ENCODE assay signal across 8 cellular contexts in the genomic region with DNA sequence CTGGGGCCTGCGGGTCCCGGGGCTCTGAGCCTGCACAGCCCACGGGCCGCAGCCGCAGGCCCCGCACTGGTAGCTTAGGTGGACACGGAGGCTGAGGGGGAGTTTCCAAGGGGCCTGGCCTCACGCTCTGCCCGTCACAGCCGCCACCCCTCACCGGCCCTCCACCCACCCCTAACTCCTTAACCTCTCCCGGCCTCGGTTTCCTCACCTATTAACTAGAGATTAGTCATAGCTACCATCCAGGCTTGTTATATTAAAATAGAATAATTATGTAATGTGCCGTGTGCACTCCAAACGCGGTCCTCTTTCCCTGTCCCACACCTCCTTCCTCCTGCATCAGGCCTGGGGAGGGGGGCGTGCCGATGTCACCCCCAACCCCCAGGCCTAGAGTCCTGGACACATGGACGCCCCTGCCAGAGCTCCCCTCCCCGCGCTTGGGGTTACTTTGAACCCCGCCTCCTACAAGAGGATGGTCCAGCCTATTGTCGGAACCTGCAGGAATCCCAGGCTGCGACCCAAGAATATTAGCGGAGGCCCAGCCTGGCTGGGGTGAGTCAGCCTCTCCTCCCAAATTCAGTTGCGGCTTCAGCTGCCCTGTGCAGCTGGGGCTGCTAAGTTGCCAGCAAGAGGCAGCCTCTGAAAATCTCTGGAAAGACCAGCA. TPM values are rescaled to one million over a fixed set of nuclear protein-coding genes. Genes with fewer than 3 reads are reported as not detected.
DNase-seq lines count a peak whose midpoint lies in the region; ATAC-seq, FAIRE-seq and TF ChIP-seq lines count a peak whose summit lies in the region.

No MANE protein-coding gene starts in this region.

- SMC1A ChIA-PET in GM12878 (lab: Charles Lee; ENCODE audit: uncharacterized antibody, unreplicated experiment) = interaction anchor here (0.9 to 3.4 kb wide), 3 partner anchors 16 to 28 kb away, joined by 3 to 14 read pairs (median 11); no protein-coding TSS in a partner anchor

- H3K27ac ChIP-seq in ACC112 (ENCODE audit: low read depth, low read length) (peak overlapping the region; percentile 95), KMS-11 (no peak overlapping the region), GM12878 (ENCODE audit: control insufficient read depth, insufficient read depth) (no peak overlapping the region), stomach smooth muscle (ENCODE audit: low read length) (peak overlapping the region; percentile 91)

- intact Hi-C loops in GM12878 (cut with micrococcal nuclease; ENCODE audit: unreplicated experiment) = no loop called here

- H3K79me2 ChIP-seq in ACC112 (ENCODE audit: control insufficient read depth, insufficient read depth, low read length, unreplicated experiment) (no peaks in the 10 kb centered on the region), KMS-11 (ENCODE audit: insufficient read depth, low read depth) (no peaks in the 10 kb centered on the region), GM12878 (ENCODE audit: control insufficient read depth, insufficient read depth, low read length) (no peaks in the 10 kb centered on the region)

- H3K4me3 ChIP-seq in ACC112 (ENCODE audit: low read depth, low read length) = peak overlapping the region; percentile 71
- H3K4me3 ChIP-seq in KMS-11 (IDR thresholded peaks at IDR 0.05; ENCODE audit: insufficient read depth, low read depth, low read length) = no peak overlapping the region
- no peak overlapping the region for H3K4me3 ChIP-seq in GM12878
- H3K4me3 ChIP-seq in stomach smooth muscle (ENCODE audit: low read length in 2 of 2) = peak overlapping the region; percentile 42 to 67

- H3K4me2 ChIP-seq in KMS-11 = peak overlapping the region; percentile 62
- peak overlapping the region; percentile 62 for H3K4me2 ChIP-seq in GM12878 (ENCODE audit: control insufficient read depth, insufficient read depth)

- POLR2A ChIA-PET in GM12878 (lab: Charles Lee) = interaction anchor here (1.2 to 3.1 kb wide), 4 partner anchors 14 to 28 kb away, joined by 4 to 14 read pairs (median 8); no protein-coding TSS in a partner anchor

- TF ChIP-seq EP300 in GM12878 (IDR thresholded peaks at IDR 0.05; ENCODE audit: borderline replicate concordance in 1 of 2, control insufficient read depth in 1 of 2, low read depth in 2 of 2, low read length in 2 of 2) = no peak

- H3K27me3 ChIP-seq in ACC112 (ENCODE audit: insufficient read depth, low read length) (no peaks in the 10 kb centered on the region), KMS-11 (ENCODE audit: insufficient read depth, low read depth) (peaks cover 3% of the 10 kb centered on the region; the same call in 1 of the 2 replicates), GM12878 (replicated peaks in 1 of 2; ENCODE audit: control insufficient read depth in 2 of 2, insufficient read depth in 2 of 2, low read length in 1 of 2) (no peaks in the 10 kb centered on the region), stomach smooth muscle (ENCODE audit: control insufficient read depth in 1 of 2, insufficient read depth in 2 of 2, low read length in 2 of 2) (no peaks in the 10 kb centered on the region)

- H2AFZ ChIP-seq in ACC112 (ENCODE audit: low read length, unreplicated experiment) (no peak overlapping the region), KMS-11 (ENCODE audit: low read depth) (peak overlapping the region; percentile 83), GM12878 (ENCODE audit: control insufficient read depth, low read depth, low read length) (no peak overlapping the region)

- no peaks in the 10 kb centered on the region for H3K9me3 ChIP-seq in GM12878 (replicated peaks; ENCODE audit: control insufficient read depth, insufficient read depth, low read length)
- H3K9me3 ChIP-seq in stomach smooth muscle (ENCODE audit: control insufficient read depth in 2 of 2, low read length in 2 of 2) = no peaks in the 10 kb centered on the region

- FAIRE-seq in GM12878 (lab: Jason Lieb, UNC) = no peak

- H3K9ac ChIP-seq in KMS-11 (no peak overlapping the region), GM12878 (ENCODE audit: control insufficient read depth, insufficient read depth, low read length) (no peak overlapping the region), stomach smooth muscle (ENCODE audit: low read length in 2 of 2) (peak overlapping the region; percentile 55 to 81)

- H3K4me1 ChIP-seq in ACC112 (ENCODE audit: control insufficient read depth, insufficient read depth, low read length, unreplicated experiment) (peaks cover 25% of the 10 kb centered on the region), KMS-11 (ENCODE audit: low read depth, poor library complexity, severe bottlenecking) (peaks cover 5% of the 10 kb centered on the region), GM12878 (ENCODE audit: control insufficient read depth, insufficient read depth, low read length) (peaks cover 54% of the 10 kb centered on the region), stomach smooth muscle (ENCODE audit: control insufficient read depth, insufficient read depth, low read length) (peaks cover 35% of the 10 kb centered on the region)

- RAD21 ChIA-PET in GM12878 (lab: Charles Lee; ENCODE audit: unreplicated experiment) = interaction anchor here (1.1 to 3.9 kb wide), 3 partner anchors 14 to 26 kb away, joined by 3 to 33 read pairs (median 5); no protein-coding TSS in a partner anchor

- 25% methylated on average over 26 of the region's 26 CpGs for WGBS in GM12878 (ENCODE audit: insufficient coverage, insufficient replicate concordance, low lambda C conversion rate, missing lambda C conversion rate)

- in situ Hi-C loops in GM12878 (cut with MboI) (no loop called here), KBM-7 (cut with MboI; ENCODE audit: low pct_unique_long_range_greater_than_20kb, low sequenced_read_pairs) (no loop called here)

- H3K36me3 ChIP-seq in ACC112 (ENCODE audit: insufficient read depth, low read length) (no peaks in the 10 kb centered on the region), KMS-11 (ENCODE audit: insufficient read depth) (no peaks in the 10 kb centered on the region), GM12878 (ENCODE audit: control insufficient read depth in 2 of 2, insufficient read depth in 2 of 2, low read length in 1 of 2) (no peaks in the 10 kb centered on the region), stomach smooth muscle (ENCODE audit: control insufficient read depth in 2 of 2, insufficient read depth in 2 of 2, low read length in 2 of 2) (no peaks in the 10 kb centered on the region)

- CTCF ChIA-PET in GM12878 (lab: Yijun Ruan, JAX) = interaction anchor here (0.7 to 2.5 kb wide), 4 partner anchors 18 to 39 kb away, joined by 3 to 12 read pairs (median 4); no protein-coding TSS in a partner anchor

- ATAC-seq in GM12878 (peak; percentile 46), GM21526 (IDR thresholded peaks at IDR 0.05; ENCODE audit: low FRiP score, unreplicated experiment) (no peak)

- DNase-seq in GM12878 (ENCODE audit: low read depth, low spot score) (no peak), islet precursor cell (peak; percentile 77), cortex of kidney (lab: John Stamatoyannopoulos, UW) (no peak), KBM-7 (no peak)

- BruUV-seq in GM12878 (replicated peaks; lab: Mats Ljungman, UMichigan) = no TSS peak

- H4K20me1 ChIP-seq in KMS-11 (ENCODE audit: insufficient read depth) (no peaks in the 10 kb centered on the region), GM12878 (ENCODE audit: control insufficient read depth, insufficient read depth) (no peaks in the 10 kb centered on the region)

- TF ChIP-seq CTCF in KMS-11 (conservative IDR thresholded peaks at IDR 0.05; ENCODE audit: low read depth, low read length) = no peak
- no peak for TF ChIP-seq CTCF in GM12878 (IDR thresholded peaks at IDR 0.05 in 2 of 3, conservative IDR thresholded peaks at IDR 0.05 in 1 of 3; ENCODE audit: control insufficient read depth in 2 of 3, extremely low read depth in 1 of 3, insufficient read depth in 1 of 3, low read depth in 3 of 3, low read length in 3 of 3)

- no peak for TF ChIP-seq RAD21 in GM12878 (IDR thresholded peaks at IDR 0.05; ENCODE audit: insufficient read depth, low read depth, low read length)

- no peak for TF ChIP-seq POLR2A in GM12878 (IDR thresholded peaks at IDR 0.05; ENCODE audit: low read depth, low read length)

RNA-seq across cellular contexts. Expression of gene SOCS3, which starts 17.3 kb away (rescaled TPM):
- 4.2 and 4.3 TPM in 2 replicates for total RNA-seq in GM12878 (2013; cell fraction: nucleolus; rRNA removed)
- total RNA-seq in GM12878 (2014; rRNA removed) = 1.7 and 2.0 TPM in 2 replicates
- total RNA-seq in GM12878 (2014; rRNA removed; fragmentation: Illumina TruSeq; extraction: Trizol) = 0.92 and 1.0 TPM in 2 replicates
- 1.8 and 2.7 TPM in 2 replicates for total RNA-seq in GM12878 (2021)
- 1.4 TPM for polyA plus RNA-seq in GM12878 (2011; ENCODE audit: low read depth)
- 3.5 and 3.9 TPM in 2 replicates for polyA plus RNA-seq in GM12878 (2011; rRNA removed)
- polyA plus RNA-seq in GM12878 (2011; cell fraction: cytosol; rRNA removed) = 4.5 and 5.4 TPM in 2 replicates
- 12.8 and 13.1 TPM in 2 replicates for polyA plus RNA-seq in GM12878 (2011; cell fraction: nucleus; rRNA removed)
- polyA plus RNA-seq in GM12878 (2012) = 3.2 and 7.9 TPM in 2 replicates
- 0.40 and 0.48 TPM in 2 replicates for polyA plus RNA-seq in GM12878 (2014; fragmentation: Illumina TruSeq; extraction: Trizol)
- polyA plus RNA-seq in GM12878 (2014; fragmentation: Nextera tagmentation; extraction: Ambion mirVana) = under 1 TPM; 0.05 to 0.10 TPM
- 1.0 and 1.4 TPM in 2 replicates for polyA plus RNA-seq in GM12878 (2014; rRNA removed)
- polyA plus RNA-seq in GM12878 (2016; fragmentation: Nextera tagmentation; extraction: Ambion mirVana) = 1 to 10 TPM in 1 of 2 experiments, under 1 TPM in 1; 0.87 to 1.1 TPM
- polyA minus RNA-seq in GM12878 (2011; rRNA and poly(A)+ RNA removed) = 5.3 and 11.4 TPM in 2 replicates
- polyA minus RNA-seq in GM12878 (2011; cell fraction: cytosol; rRNA and poly(A)+ RNA removed) = 4.1 TPM in 2 replicates
- polyA minus RNA-seq in GM12878 (2011; cell fraction: nucleus; rRNA and poly(A)+ RNA removed) = 8.9 and 12.6 TPM in 2 replicates

RNA-seq across cellular contexts. Expression of gene PGS1, which starts 35.9 kb away (rescaled TPM):
- 112 and 119 TPM in 2 replicates for total RNA-seq in GM12878 (2013; cell fraction: nucleolus; rRNA removed)
- total RNA-seq in GM12878 (2014; rRNA removed) (26.5 and 29.2 TPM in 2 replicates), GM12878 (2014; rRNA removed; fragmentation: Illumina TruSeq; extraction: Trizol) (15.0 and 15.9 TPM in 2 replicates), GM12878 (2021) (31.7 and 34.1 TPM in 2 replicates)
- polyA plus RNA-seq in GM12878 (2011; ENCODE audit: low read depth) = 14.9 TPM
- polyA plus RNA-seq in GM12878 (2011; rRNA removed) (19.4 and 28.3 TPM in 2 replicates), GM12878 (2014; fragmentation: Illumina TruSeq; extraction: Trizol) (13.4 and 19.1 TPM in 2 replicates), GM12878 (2014; fragmentation: Nextera tagmentation; extraction: Ambion mirVana) (1 to 10 TPM; 1.3 to 1.9 TPM), GM12878 (2014; rRNA removed) (32.2 and 33.1 TPM in 2 replicates), GM12878 (2016; fragmentation: Nextera tagmentation; extraction: Ambion mirVana) (10 to 100 TPM; 36.3 to 37.6 TPM)
- polyA plus RNA-seq in GM12878 (2011; cell fraction: cytosol; rRNA removed) = 33.3 and 45.6 TPM in 2 replicates
- 145 and 149 TPM in 2 replicates for polyA plus RNA-seq in GM12878 (2011; cell fraction: nucleus; rRNA removed)
- 26.4 and 26.6 TPM in 2 replicates for polyA plus RNA-seq in GM12878 (2012)
- polyA minus RNA-seq in GM12878 (2011; rRNA and poly(A)+ RNA removed) = 25.3 and 42.4 TPM in 2 replicates
- 11.9 TPM in 2 replicates for polyA minus RNA-seq in GM12878 (2011; cell fraction: cytosol; rRNA and poly(A)+ RNA removed)
- 41.8 and 50.4 TPM in 2 replicates for polyA minus RNA-seq in GM12878 (2011; cell fraction: nucleus; rRNA and poly(A)+ RNA removed)

Comparison
In these comparisons a context has a peak if more than half of its experiments do, and no peak if none do; other contexts are left out.
1. H3K27ac ChIP-seq: peak in ACC112 (single experiment) and stomach smooth muscle (single experiment); none in KMS-11 (single experiment) and GM12878 (single experiment).
2. H3K4me3 ChIP-seq: peak in ACC112 (single experiment) and stomach smooth muscle (2 of 2); none in KMS-11 (single experiment) and GM12878 (single experiment).
3. H3K9ac ChIP-seq: peak in stomach smooth muscle (2 of 2); none in KMS-11 (single experiment) and GM12878 (single experiment).